ENCODE assay signal across 4 cellular contexts in the genomic region with DNA sequence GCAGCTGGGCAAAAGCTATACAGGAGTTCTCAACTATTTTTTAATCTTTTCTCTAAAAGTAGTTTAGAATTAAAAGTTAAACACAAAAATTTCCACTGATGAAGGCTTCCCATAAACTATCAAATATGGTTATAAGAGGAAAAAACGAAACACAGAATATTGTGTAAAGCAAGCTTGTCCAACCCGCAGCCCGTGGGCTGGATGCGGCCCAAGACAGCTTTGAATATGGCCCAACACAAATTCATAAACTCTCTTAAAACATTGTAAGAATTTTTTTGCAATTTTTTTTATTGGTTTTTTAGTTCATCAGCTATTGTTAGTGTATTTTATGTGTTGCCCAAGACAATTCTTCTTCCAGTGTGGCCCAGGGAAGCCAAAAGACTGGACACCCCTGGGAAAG. TPM values are rescaled to one million over a fixed set of nuclear protein-coding genes. Genes with fewer than 3 reads are reported as not detected.
"Had no signal": no experiment of that assay in that cellular context is flagged by ENCODE, and none has a peak within 500 bp of the region (broad histone marks: within the 10 kb centered on the region; RNA-seq: fewer than 3 reads in every experiment).

No MANE protein-coding gene starts in this region.

RNA-seq across cellular contexts. Expression of a gene that starts 23.4 kb away (rescaled TPM):
- total RNA-seq: left colon, right atrium auricular region had no signal
- polyA plus RNA-seq: foreskin keratinocyte had no signal

RNA-seq across cellular contexts. Expression of a gene that starts 28.9 kb away (rescaled TPM):
- total RNA-seq: foreskin keratinocyte, right atrium auricular region had no signal
- polyA plus RNA-seq: cardiac muscle cell, foreskin keratinocyte had no signal
